In genomic region chr20:46377532-46377931, GRCh38 we compare ENCODE assay signal across 27 cellular contexts. TPM values are rescaled to one million over a fixed set of nuclear protein-coding genes. Genes with fewer than 3 reads are reported as not detected.
A peak's percentile ranks its signal among the peaks of the same experiment; 100 is the strongest.
DNase-seq lines count a peak whose midpoint lies in the region; ATAC-seq and TF ChIP-seq lines count a peak whose summit lies in the region.
"Had no signal": no experiment of that assay in that cellular context is flagged by ENCODE, and none has a peak within 500 bp of the region (broad histone marks: within the 10 kb centered on the region; RNA-seq: fewer than 3 reads in every experiment).

No MANE protein-coding gene starts in this region.

- peak overlapping the region; percentile 5 for H3K27ac Mint-ChIP-seq in activated naive CD8-positive, alpha-beta T cell treated with anti-CD3 and anti-CD28 coated beads, Interleukin-2, amount 10 ng/mL, durations not matched to agents 7 days and 5 days
- no peak overlapping the region for H3K27ac Mint-ChIP-seq in activated naive CD8-positive, alpha-beta T cell treated with anti-CD3 and anti-CD28 coated beads for 36 hours
- H3K27ac Mint-ChIP-seq in WTC11, result 0 out of 2 replicates have a peak overlapping the region, but pooled peaks have one; percentile 20
- H3K27ac Mint-ChIP-seq: B cell; dendritic cell treated with granulocyte-macrophage colony-stimulating factor and Interleukin-4, amounts not matched to agents 40 ng/mL and 50 ng/mL, for 4 days; GM23338; T-helper 2 cell treated with Interferon-gamma antibody and Interleukin-4, amounts not matched to agents 5 μg/mL and 100 μg/mL, for 36 hours had no signal

- H3K27ac ChIP-seq in esophagus squamous epithelium, result peak overlapping the region; percentile 61 to 90 (median 85)
- peak overlapping the region; percentile 81 for H3K27ac ChIP-seq in suprapubic skin
- H3K27ac ChIP-seq: neutrophil, psoas muscle, VCaP had no signal

- no peak overlapping the region for H3K4me3 ChIP-seq in esophagus squamous epithelium
- no peak overlapping the region for H3K4me3 ChIP-seq in suprapubic skin
- H3K4me3 ChIP-seq: GM23338, psoas muscle had no signal

- intact Hi-C loops in esophagus squamous epithelium (cut with DNase I), result no loop called here

- H3K9me3 Mint-ChIP-seq in activated naive CD8-positive, alpha-beta T cell treated with anti-CD3 and anti-CD28 coated beads, Interleukin-2, amount 10 ng/mL, durations not matched to agents 7 days and 5 days, result no peaks in the 10 kb centered on the region
- no peaks in the 10 kb centered on the region for H3K9me3 Mint-ChIP-seq in activated naive CD8-positive, alpha-beta T cell treated with anti-CD3 and anti-CD28 coated beads for 36 hours
- no peaks in the 10 kb centered on the region for H3K9me3 Mint-ChIP-seq in WTC11
- H3K9me3 Mint-ChIP-seq: activated CD4-positive, alpha-beta T cell treated with anti-CD3 and anti-CD28 coated beads, Interleukin-2, amount 10 ng/mL, durations not matched to agents 7 days and 5 days; dendritic cell treated with granulocyte-macrophage colony-stimulating factor and Interleukin-4, amounts not matched to agents 40 ng/mL and 50 ng/mL, for 4 days; GM23338; T-helper 2 cell treated with Interferon-gamma antibody and Interleukin-4, amounts not matched to agents 5 μg/mL and 100 μg/mL, for 36 hours had no signal

- H3K9me3 ChIP-seq in esophagus squamous epithelium, result no peaks in the 10 kb centered on the region
- no peaks in the 10 kb centered on the region for H3K9me3 ChIP-seq in suprapubic skin
- H3K9me3 ChIP-seq: Caco-2, neutrophil, psoas muscle, SK-N-SH had no signal

- peaks cover 24% of the 10 kb centered on the region for H3K36me3 Mint-ChIP-seq in activated naive CD8-positive, alpha-beta T cell treated with anti-CD3 and anti-CD28 coated beads, Interleukin-2, amount 10 ng/mL, durations not matched to agents 7 days and 5 days
- H3K36me3 Mint-ChIP-seq in activated naive CD8-positive, alpha-beta T cell treated with anti-CD3 and anti-CD28 coated beads for 36 hours, result peaks cover 18% of the 10 kb centered on the region
- peaks cover 45% of the 10 kb centered on the region for H3K36me3 Mint-ChIP-seq in WTC11

- DNase-seq in activated naive CD8-positive, alpha-beta T cell treated with anti-CD3 and anti-CD28 coated beads, Interleukin-2, amount 10 ng/mL, durations not matched to agents 7 days and 5 days, result no peak
- no peak for DNase-seq in activated naive CD8-positive, alpha-beta T cell treated with anti-CD3 and anti-CD28 coated beads for 36 hours
- DNase-seq in WTC11 (ENCODE audit: low spot score) (no peak), esophagus squamous epithelium (lab: John Stamatoyannopoulos, UW) (no peak), suprapubic skin (ENCODE audit: low spot score in 2 of 2) (no peak), H4 (ENCODE audit: low spot score) (no peak), NCI-H1105 treated with DMSO at 0.1 percent for 48 hours (lab: John Stamatoyannopoulos, UW) (no peak)
- DNase-seq: activated CD4-positive, alpha-beta T cell treated with anti-CD3 and anti-CD28 coated beads, Interleukin-2, amount 10 ng/mL, durations not matched to agents 7 days and 5 days; activated gamma-delta T cell; amygdala; Caco-2; DND-41; glutamatergic neuron; Kasumi-1; kidney glomerular epithelial cell; NCI-H187 treated with DMSO at 0.1 percent for 48 hours; psoas muscle; RPMI8226; SK-N-SH; stimulated activated CD4-positive, alpha-beta T cell treated with anti-CD3 and anti-CD28 coated beads, Interleukin-1b, Interleukin-23, amount 100 ng/mL, for 48 hours had no signal

- POLR2A ChIA-PET in activated naive CD8-positive, alpha-beta T cell treated with anti-CD3 and anti-CD28 coated beads, Interleukin-2, amount 10 ng/mL, durations not matched to agents 7 days and 5 days (lab: Charles Lee), result no interaction called here
- POLR2A ChIA-PET in WTC11 (lab: Charles Lee), result no interaction called here

- H3K27me3 ChIP-seq in esophagus squamous epithelium, result no peaks in the 10 kb centered on the region
- no peaks in the 10 kb centered on the region for H3K27me3 ChIP-seq in suprapubic skin
- H3K27me3 ChIP-seq: neutrophil had no signal

- H3K36me3 ChIP-seq in esophagus squamous epithelium (peaks cover 26 to 98% (median 52%) of the 10 kb centered on the region in 3 donors), suprapubic skin (peaks cover 87% of the 10 kb centered on the region)

- CTCF ChIA-PET in WTC11 (lab: Charles Lee), result interaction anchor here (0.8 to 1.6 kb wide), 3 partner anchors 13 to 61 kb away, joined by 3 to 6 read pairs (median 3); no protein-coding TSS in a partner anchor

- H3K27me3 Mint-ChIP-seq in activated naive CD8-positive, alpha-beta T cell treated with anti-CD3 and anti-CD28 coated beads, Interleukin-2, amount 10 ng/mL, durations not matched to agents 7 days and 5 days, result no peaks in the 10 kb centered on the region
- no peaks in the 10 kb centered on the region for H3K27me3 Mint-ChIP-seq in activated naive CD8-positive, alpha-beta T cell treated with anti-CD3 and anti-CD28 coated beads for 36 hours
- H3K27me3 Mint-ChIP-seq in WTC11 (ENCODE audit: low read depth), result no peaks in the 10 kb centered on the region
- H3K27me3 Mint-ChIP-seq: activated CD4-positive, alpha-beta T cell treated with anti-CD3 and anti-CD28 coated beads, Interleukin-2, amount 10 ng/mL, durations not matched to agents 7 days and 5 days; B cell; dendritic cell treated with granulocyte-macrophage colony-stimulating factor and Interleukin-4, amounts not matched to agents 40 ng/mL and 50 ng/mL, for 4 days had no signal

- peaks cover 3% of the 10 kb centered on the region for H3K4me1 Mint-ChIP-seq in activated naive CD8-positive, alpha-beta T cell treated with anti-CD3 and anti-CD28 coated beads, Interleukin-2, amount 10 ng/mL, durations not matched to agents 7 days and 5 days
- no peaks in the 10 kb centered on the region for H3K4me1 Mint-ChIP-seq in activated naive CD8-positive, alpha-beta T cell treated with anti-CD3 and anti-CD28 coated beads for 36 hours
- no peaks in the 10 kb centered on the region for H3K4me1 Mint-ChIP-seq in WTC11
- H3K4me1 Mint-ChIP-seq: activated CD4-positive, alpha-beta T cell treated with anti-CD3 and anti-CD28 coated beads, Interleukin-2, amount 10 ng/mL, durations not matched to agents 7 days and 5 days; B cell; GM23338 had no signal

- peaks cover 9 to 42% (median 13%) of the 10 kb centered on the region in 3 donors for H3K4me1 ChIP-seq in esophagus squamous epithelium
- H3K4me1 ChIP-seq in suprapubic skin, result peaks cover 29% of the 10 kb centered on the region
- H3K4me1 ChIP-seq: psoas muscle had no signal

- no peak overlapping the region for H3K4me3 Mint-ChIP-seq in activated naive CD8-positive, alpha-beta T cell treated with anti-CD3 and anti-CD28 coated beads, Interleukin-2, amount 10 ng/mL, durations not matched to agents 7 days and 5 days
- H3K4me3 Mint-ChIP-seq in activated naive CD8-positive, alpha-beta T cell treated with anti-CD3 and anti-CD28 coated beads for 36 hours, result no peak overlapping the region
- H3K4me3 Mint-ChIP-seq in WTC11, result no peak overlapping the region
- H3K4me3 Mint-ChIP-seq: activated CD4-positive, alpha-beta T cell treated with anti-CD3 and anti-CD28 coated beads, Interleukin-2, amount 10 ng/mL, durations not matched to agents 7 days and 5 days; B cell; dendritic cell treated with granulocyte-macrophage colony-stimulating factor and Interleukin-4, amounts not matched to agents 40 ng/mL and 50 ng/mL, for 4 days; GM23338; T-helper 2 cell treated with Interferon-gamma antibody and Interleukin-4, amounts not matched to agents 5 μg/mL and 100 μg/mL, for 36 hours had no signal

- no peak for TF ChIP-seq EP300 in suprapubic skin (IDR thresholded peaks at IDR 0.05)

- ATAC-seq in activated naive CD8-positive, alpha-beta T cell treated with anti-CD3 and anti-CD28 coated beads, Interleukin-2, amount 10 ng/mL, durations not matched to agents 7 days and 5 days (ENCODE audit: low read depth), result no peak
- ATAC-seq in WTC11 (no peak), HG02642 (IDR thresholded peaks at IDR 0.05; ENCODE audit: poor library complexity, unreplicated experiment) (no peak)
- ATAC-seq: GM23338, psoas muscle had no signal

- WGBS in esophagus squamous epithelium, 2 donors, result 53 to 55% methylated on average over 6 of the region's 6 CpGs
- 50% methylated on average over 6 of the region's 6 CpGs for WGBS in suprapubic skin

- TF ChIP-seq CTCF in WTC11 (IDR thresholded peaks at IDR 0.05), result no peak
- TF ChIP-seq CTCF in esophagus squamous epithelium (IDR thresholded peaks at IDR 0.05), result peak in 3 of 6 experiments; percentile 6 to 20 (median 15)
- no peak for TF ChIP-seq CTCF in suprapubic skin (IDR thresholded peaks at IDR 0.05)

- TF ChIP-seq POLR2A in esophagus squamous epithelium (IDR thresholded peaks at IDR 0.05) (peak in 1 of 4 donors; percentile 6), suprapubic skin (IDR thresholded peaks at IDR 0.05) (no peak)

TF ChIP-seq in WTC11, 78 proteins besides CTCF, POLR2A, EP300 and RAD21 (continues in another document):
- TF ChIP-seq ZNF671 (CRISPR knock-in tag; IDR thresholded peaks at IDR 0.05) (no peak), RELA (CRISPR knock-in tag; IDR thresholded peaks at IDR 0.05; ENCODE audit: borderline replicate concordance) (no peak)
- TF ChIP-seq, protein P1, sequence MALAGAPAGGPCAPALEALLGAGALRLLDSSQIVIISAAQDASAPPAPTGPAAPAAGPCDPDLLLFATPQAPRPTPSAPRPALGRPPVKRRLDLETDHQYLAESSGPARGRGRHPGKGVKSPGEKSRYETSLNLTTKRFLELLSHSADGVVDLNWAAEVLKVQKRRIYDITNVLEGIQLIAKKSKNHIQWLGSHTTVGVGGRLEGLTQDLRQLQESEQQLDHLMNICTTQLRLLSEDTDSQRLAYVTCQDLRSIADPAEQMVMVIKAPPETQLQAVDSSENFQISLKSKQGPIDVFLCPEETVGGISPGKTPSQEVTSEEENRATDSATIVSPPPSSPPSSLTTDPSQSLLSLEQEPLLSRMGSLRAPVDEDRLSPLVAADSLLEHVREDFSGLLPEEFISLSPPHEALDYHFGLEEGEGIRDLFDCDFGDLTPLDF (CRISPR knock-in tag; IDR thresholded peaks at IDR 0.05), result no peak

RNA-seq across cellular contexts. Expression of gene ELMO2, which starts 28.9 kb away (rescaled TPM):
- total RNA-seq in activated naive CD8-positive, alpha-beta T cell treated with anti-CD3 and anti-CD28 coated beads, Interleukin-2, amount 10 ng/mL, durations not matched to agents 7 days and 5 days, result 10 to 100 TPM; 66.8 to 75.2 TPM
- 10 to 100 TPM; 33.3 to 36.0 TPM for total RNA-seq in activated naive CD8-positive, alpha-beta T cell treated with anti-CD3 and anti-CD28 coated beads for 36 hours
- total RNA-seq in WTC11 (2021) (28.4 to 35.5 TPM (median 32.3 TPM) in 3 replicates), esophagus squamous epithelium (10 to 100 TPM; 27.5 to 38.0 (median 37.0) TPM), suprapubic skin (10 to 100 TPM; 46.7 to 62.4 (median 55.1) TPM)
- total RNA-seq in H4 (2014; rRNA removed; shearing (Covaris generic)), result 35.6 and 43.7 TPM in 2 replicates
